ENCODE assay signal across 26 cellular contexts in the genomic region with DNA sequence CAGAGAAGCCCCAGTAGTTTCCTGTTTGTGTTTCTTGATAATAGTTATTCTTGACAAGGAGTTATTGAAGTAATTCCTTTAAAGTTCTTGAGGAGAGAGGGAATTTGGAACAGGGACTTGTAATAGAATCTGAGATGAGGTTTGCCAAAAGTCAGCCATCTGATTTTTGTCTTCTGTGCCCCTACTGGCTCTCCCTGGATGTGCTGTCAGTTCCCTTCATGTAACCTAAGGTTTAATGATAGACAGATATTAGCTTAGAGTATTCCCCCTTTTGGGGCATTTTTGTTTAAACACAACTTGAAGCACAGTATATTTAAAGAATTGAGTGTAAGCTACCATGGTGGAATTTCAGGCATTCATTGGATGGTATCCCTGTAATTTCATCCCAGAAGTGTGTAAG.
A peak's percentile ranks its signal among the peaks of the same experiment; 100 is the strongest.
DNase-seq lines count a peak whose midpoint lies in the region; ATAC-seq, FAIRE-seq and TF ChIP-seq lines count a peak whose summit lies in the region.
"Had no signal": no experiment of that assay in that cellular context is flagged by ENCODE, and none has a peak within 500 bp of the region (broad histone marks: within the 10 kb centered on the region; RNA-seq: fewer than 3 reads in every experiment).

No MANE protein-coding gene starts in this region.

- H3K27ac ChIP-seq in SK-N-SH (ENCODE audit: low read depth in 2 of 2, low read length in 1 of 2) (no peak overlapping the region), small intestine (ENCODE audit: low read depth in 1 of 2, low read length in 1 of 2) (no peak overlapping the region)
- H3K27ac ChIP-seq: 22Rv1, Peyer's patch had no signal

- no peaks in the 10 kb centered on the region for H4K20me1 ChIP-seq in SK-N-SH (ENCODE audit: insufficient read depth)

- H3K27me3 Mint-ChIP-seq in chondrocyte (ENCODE audit: low read depth) = no peaks in the 10 kb centered on the region
- H3K27me3 Mint-ChIP-seq in osteocyte (ENCODE audit: unreplicated experiment) = no peaks in the 10 kb centered on the region
- H3K27me3 Mint-ChIP-seq in natural killer cell treated with Interleukin-12 subunit alpha and Interleukin-12 subunit beta and Interleukin-15 and Interleukin-18, amount 100 ng/mL, for 72 hours = no peaks in the 10 kb centered on the region

- H3K4me2 ChIP-seq in SK-N-SH = no peak overlapping the region
- H3K4me2 ChIP-seq: GM23338 had no signal

- no peaks in the 10 kb centered on the region for H3F3A ChIP-seq in SK-N-SH (replicated peaks; ENCODE audit: insufficient read depth)

- H3K4me3 Mint-ChIP-seq in chondrocyte (ENCODE audit: unreplicated experiment) = no peak overlapping the region
- no peak overlapping the region for H3K4me3 Mint-ChIP-seq in osteocyte (ENCODE audit: unreplicated experiment)
- H3K4me3 Mint-ChIP-seq in natural killer cell treated with Interleukin-12 subunit alpha and Interleukin-12 subunit beta and Interleukin-15 and Interleukin-18, amount 100 ng/mL, for 72 hours = no peak overlapping the region
- H3K4me3 Mint-ChIP-seq: CD14-positive monocyte; CD8-positive, alpha-beta memory T cell; GM23338 had no signal

- no peak overlapping the region for H3K9ac ChIP-seq in SK-N-SH

- TF ChIP-seq CTCF in GM12872 (IDR thresholded peaks at IDR 0.05; ENCODE audit: insufficient read depth, low read depth, low read length) (0 out of 3 replicates have a peak, but pooled peaks have one; percentile 7), SK-N-SH (IDR thresholded peaks at IDR 0.05) (no peak), chondrocyte (IDR thresholded peaks at IDR 0.05) (peak; percentile 32), osteocyte (IDR thresholded peaks at IDR 0.05) (no peak)

- H3K36me3 ChIP-seq in SK-N-SH (replicated peaks in 1 of 2; ENCODE audit: control insufficient read depth in 1 of 2, insufficient read depth in 2 of 2, low read length in 1 of 2) (no peaks in the 10 kb centered on the region), small intestine (ENCODE audit: control insufficient read depth in 2 of 2, insufficient read depth in 2 of 2, low read length in 2 of 2) (no peaks in the 10 kb centered on the region)
- H3K36me3 ChIP-seq: BE2C, HAP-1, Peyer's patch had no signal

- H3K4me1 Mint-ChIP-seq in chondrocyte (ENCODE audit: low read depth) = peaks cover 32% of the 10 kb centered on the region
- H3K4me1 Mint-ChIP-seq in osteocyte (ENCODE audit: unreplicated experiment) = peaks cover 29% of the 10 kb centered on the region
- H3K4me1 Mint-ChIP-seq in natural killer cell treated with Interleukin-12 subunit alpha and Interleukin-12 subunit beta and Interleukin-15 and Interleukin-18, amount 100 ng/mL, for 72 hours (ENCODE audit: low read depth in 2 of 2) = no peaks in the 10 kb centered on the region

- H3K27ac Mint-ChIP-seq in chondrocyte (ENCODE audit: unreplicated experiment) (peak overlapping the region; percentile 18), osteocyte (ENCODE audit: unreplicated experiment) (peak overlapping the region; percentile 38)
- no peak overlapping the region for H3K27ac Mint-ChIP-seq in natural killer cell treated with Interleukin-12 subunit alpha and Interleukin-12 subunit beta and Interleukin-15 and Interleukin-18, amount 100 ng/mL, for 72 hours
- H3K27ac Mint-ChIP-seq: CD14-positive monocyte; CD8-positive, alpha-beta memory T cell; GM23338 had no signal

- H3K79me2 ChIP-seq in SK-N-SH (ENCODE audit: insufficient read depth) = no peaks in the 10 kb centered on the region

- FAIRE-seq in small intestine (lab: Jason Lieb, UNC) = no peak
- FAIRE-seq: GM12892, GM19239 had no signal

- POLR2A ChIA-PET in SK-N-SH (lab: Yijun Ruan, JAX) = no interaction called here

- H3K36me3 Mint-ChIP-seq in chondrocyte (ENCODE audit: low read depth) (no peaks in the 10 kb centered on the region), osteocyte (ENCODE audit: unreplicated experiment) (no peaks in the 10 kb centered on the region)
- H3K36me3 Mint-ChIP-seq in natural killer cell treated with Interleukin-12 subunit alpha and Interleukin-12 subunit beta and Interleukin-15 and Interleukin-18, amount 100 ng/mL, for 72 hours = no peaks in the 10 kb centered on the region
- H3K36me3 Mint-ChIP-seq: CD8-positive, alpha-beta memory T cell had no signal

- no peaks in the 10 kb centered on the region for H3K27me3 ChIP-seq in SK-N-SH (ENCODE audit: insufficient read depth)
- no peaks in the 10 kb centered on the region for H3K27me3 ChIP-seq in small intestine (ENCODE audit: control insufficient read depth in 2 of 2, insufficient read depth in 2 of 2, low read length in 2 of 2)
- H3K27me3 ChIP-seq: BE2C, Peyer's patch had no signal

- H3K9me3 Mint-ChIP-seq in chondrocyte (ENCODE audit: low read depth) = no peaks in the 10 kb centered on the region
- no peaks in the 10 kb centered on the region for H3K9me3 Mint-ChIP-seq in osteocyte (ENCODE audit: unreplicated experiment)
- H3K9me3 Mint-ChIP-seq in natural killer cell treated with Interleukin-12 subunit alpha and Interleukin-12 subunit beta and Interleukin-15 and Interleukin-18, amount 100 ng/mL, for 72 hours = no peaks in the 10 kb centered on the region
- H3K9me3 Mint-ChIP-seq: CD14-positive monocyte; CD8-positive, alpha-beta memory T cell had no signal

- no peak overlapping the region for H2AFZ ChIP-seq in SK-N-SH (ENCODE audit: low read depth)
- H2AFZ ChIP-seq: GM23338 had no signal

- no peak for DNase-seq in SK-N-SH
- DNase-seq in chondrocyte (ENCODE audit: low spot score) = no peak
- no peak for DNase-seq in osteocyte (ENCODE audit: extremely low spot score, unreplicated experiment)
- DNase-seq in small intestine = no peak
- no peak for DNase-seq in natural killer cell treated with Interleukin-12 subunit alpha and Interleukin-12 subunit beta and Interleukin-15 and Interleukin-18, amount 100 ng/mL, for 72 hours (ENCODE audit: low spot score)
- DNase-seq: BE2C; Calu3; CD8-positive, alpha-beta memory T cell; DMS79 treated with DMSO at 0.1 percent for 48 hours; GF-D8; NCI-H1092; NCI-H1417 treated with DMSO at 0.1 percent for 48 hours; NCI-H1694 treated with DMSO at 0.1 percent for 48 hours; NCI-H2081; NCI-H2227 treated with DMSO at 0.1 percent for 48 hours; NCI-H526 treated with DMSO at 0.1 percent for 48 hours; OCI-M1; Peyer's patch had no signal

- H3K9me2 ChIP-seq in SK-N-SH = no peaks in the 10 kb centered on the region

- CTCF ChIA-PET in SK-N-SH (lab: Yijun Ruan, JAX) = no interaction called here

- H3K4me3 ChIP-seq in SK-N-SH (ENCODE audit: low read depth in 2 of 2, low read length in 1 of 2) (no peak overlapping the region), small intestine (ENCODE audit: low read depth in 1 of 2, low read length in 2 of 2) (no peak overlapping the region)
- H3K4me3 ChIP-seq: GM23338, HAP-1, Peyer's patch had no signal

- no peak for TF ChIP-seq EP300 in SK-N-SH (IDR thresholded peaks at IDR 0.05; ENCODE audit: borderline replicate concordance in 1 of 2, low read depth in 1 of 2, low read length in 1 of 2)

- H3K9me3 ChIP-seq in SK-N-SH = no peaks in the 10 kb centered on the region
- no peaks in the 10 kb centered on the region for H3K9me3 ChIP-seq in small intestine (ENCODE audit: control insufficient read depth, low read depth)
- H3K9me3 ChIP-seq: BE2C, HAP-1, Peyer's patch had no signal

- ATAC-seq in GM21619 (IDR thresholded peaks at IDR 0.05; ENCODE audit: unreplicated experiment) = no peak
- ATAC-seq in natural killer cell treated with Interleukin-12 subunit alpha and Interleukin-12 subunit beta and Interleukin-15 and Interleukin-18, amount 100 ng/mL, for 72 hours = no peak
- ATAC-seq: GM23338 had no signal

- TF ChIP-seq RAD21 in SK-N-SH (IDR thresholded peaks at IDR 0.05; ENCODE audit: low read length) = no peak

- H3K4me1 ChIP-seq in SK-N-SH (ENCODE audit: control insufficient read depth in 1 of 2, insufficient read depth in 2 of 2, low read depth in 1 of 2, low read length in 1 of 2) (peaks cover 0 to 4% of the 10 kb centered on the region in 2 experiments; a peak in 2 of 4 replicates), small intestine (ENCODE audit: control insufficient read depth in 2 of 2, insufficient read depth in 1 of 2, low read depth in 1 of 2, low read length in 1 of 2) (peaks cover 0 to 7% of the 10 kb centered on the region in 2 donors)

TF ChIP-seq in SK-N-SH, 30 proteins besides CTCF, POLR2A, EP300 and RAD21 (continues in another document):
- TF ChIP-seq FOXJ3 (CRISPR knock-in tag; IDR thresholded peaks at IDR 0.05) (no peak), GATA2 (CRISPR knock-in tag; IDR thresholded peaks at IDR 0.05) (no peak), NFIC (IDR thresholded peaks at IDR 0.05; ENCODE audit: borderline replicate concordance) (no peak), FOSL2 (IDR thresholded peaks at IDR 0.05; ENCODE audit: borderline replicate concordance, low read depth) (no peak), ELF1 (IDR thresholded peaks at IDR 0.05) (no peak), TAF1 (IDR thresholded peaks at IDR 0.05; ENCODE audit: borderline replicate concordance, low read depth, low read length) (no peak), MEF2A (IDR thresholded peaks at IDR 0.05; ENCODE audit: borderline replicate concordance, low read depth) (no peak), JUND (IDR thresholded peaks at IDR 0.05) (no peak)
- TF ChIP-seq, protein P1, sequence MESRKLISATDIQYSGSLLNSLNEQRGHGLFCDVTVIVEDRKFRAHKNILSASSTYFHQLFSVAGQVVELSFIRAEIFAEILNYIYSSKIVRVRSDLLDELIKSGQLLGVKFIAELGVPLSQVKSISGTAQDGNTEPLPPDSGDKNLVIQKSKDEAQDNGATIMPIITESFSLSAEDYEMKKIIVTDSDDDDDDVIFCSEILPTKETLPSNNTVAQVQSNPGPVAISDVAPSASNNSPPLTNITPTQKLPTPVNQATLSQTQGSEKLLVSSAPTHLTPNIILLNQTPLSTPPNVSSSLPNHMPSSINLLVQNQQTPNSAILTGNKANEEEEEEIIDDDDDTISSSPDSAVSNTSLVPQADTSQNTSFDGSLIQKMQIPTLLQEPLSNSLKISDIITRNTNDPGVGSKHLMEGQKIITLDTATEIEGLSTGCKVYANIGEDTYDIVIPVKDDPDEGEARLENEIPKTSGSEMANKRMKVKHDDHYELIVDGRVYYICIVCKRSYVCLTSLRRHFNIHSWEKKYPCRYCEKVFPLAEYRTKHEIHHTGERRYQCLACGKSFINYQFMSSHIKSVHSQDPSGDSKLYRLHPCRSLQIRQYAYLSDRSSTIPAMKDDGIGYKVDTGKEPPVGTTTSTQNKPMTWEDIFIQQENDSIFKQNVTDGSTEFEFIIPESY (IDR thresholded peaks at IDR 0.05; ENCODE audit: borderline replicate concordance, low read depth) = no peak

Comparison
In these comparisons a context has a peak if more than half of its experiments do, and no peak if none do; other contexts are left out.
1. CTCF ChIP-seq: peak in GM12872 (single experiment) and chondrocyte (single experiment); none in SK-N-SH (single experiment) and osteocyte (single experiment).
2. H3K27ac Mint-ChIP-seq: peak in chondrocyte (single experiment) and osteocyte (single experiment); none in natural killer cell treated with Interleukin-12 subunit alpha and Interleukin-12 subunit beta and Interleukin-15 and Interleukin-18, amount 100 ng/mL, for 72 hours (0 of 2).